12 cellular contexts compared by ENCODE assay signal in the genomic region with DNA sequence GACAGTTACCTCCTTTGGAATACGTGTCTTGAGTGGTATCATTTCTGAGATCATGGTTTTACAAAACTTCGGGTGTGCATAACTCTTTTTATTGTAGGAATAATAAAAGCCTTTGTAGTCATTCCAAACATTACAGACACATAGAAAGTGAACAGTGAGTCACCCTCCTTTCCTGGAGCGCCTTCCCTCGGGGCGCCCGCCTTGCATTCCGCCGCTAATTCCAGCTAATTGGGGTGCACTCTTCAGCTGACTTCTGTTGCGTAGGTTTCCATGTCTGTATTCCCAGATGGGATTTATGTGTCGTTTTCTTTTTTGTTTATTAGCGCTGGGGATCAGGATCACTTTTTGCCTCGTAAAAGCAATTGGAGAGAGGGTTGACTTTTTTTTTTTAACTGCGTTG. TPM values are rescaled to one million over a fixed set of nuclear protein-coding genes. Genes with fewer than 3 reads are reported as not detected.
DNase-seq lines count a peak whose midpoint lies in the region; ATAC-seq, FAIRE-seq and TF ChIP-seq lines count a peak whose summit lies in the region.
"Had no signal": no experiment of that assay in that cellular context is flagged by ENCODE, and none has a peak within 500 bp of the region (broad histone marks: within the 10 kb centered on the region; RNA-seq: fewer than 3 reads in every experiment).

No MANE protein-coding gene starts in this region.

- no peaks in the 10 kb centered on the region for H3K9me3 Mint-ChIP-seq in immature natural killer cell
- H3K9me3 Mint-ChIP-seq in activated CD8-positive, alpha-beta T cell treated with anti-CD3 and anti-CD28 coated beads for 36 hours, result no peaks in the 10 kb centered on the region
- H3K9me3 Mint-ChIP-seq: central memory CD8-positive, alpha-beta T cell; WTC11 had no signal

- peaks cover 46% of the 10 kb centered on the region for H3K4me1 ChIP-seq in A549
- H3K4me1 ChIP-seq in kidney (ENCODE audit: control insufficient read depth in 1 of 2, insufficient read depth in 1 of 2, low read depth in 1 of 2, low read length in 2 of 2), result peaks cover 4 to 20% of the 10 kb centered on the region in 2 donors

- TF ChIP-seq RAD21 in A549 (conservative IDR thresholded peaks at IDR 0.05 in 1 of 2, IDR thresholded peaks at IDR 0.05 in 1 of 2), result no peak

- ATAC-seq in A549, result peak; percentile 17 to 40; a peak in 3 of 6 replicates
- ATAC-seq in activated CD8-positive, alpha-beta T cell treated with anti-CD3 and anti-CD28 coated beads for 36 hours, result no peak
- ATAC-seq: WTC11 had no signal

- TF ChIP-seq EP300 in A549 (IDR thresholded peaks at IDR 0.05), result peak in 1 of 2 experiments; percentile 37; a peak in 1 of 5 replicates

- TF ChIP-seq CTCF in A549 (IDR thresholded peaks at IDR 0.05) (no peak), kidney (IDR thresholded peaks at IDR 0.05; ENCODE audit: borderline replicate concordance, extremely low read depth, insufficient read depth) (no peak)
- no peak for TF ChIP-seq CTCF in activated CD8-positive, alpha-beta T cell treated with anti-CD3 and anti-CD28 coated beads for 36 hours (IDR thresholded peaks at IDR 0.05)

- H3K27ac Mint-ChIP-seq in immature natural killer cell, result no peak overlapping the region
- no peak overlapping the region for H3K27ac Mint-ChIP-seq in activated CD8-positive, alpha-beta T cell treated with anti-CD3 and anti-CD28 coated beads for 36 hours

- intact Hi-C loops in kidney (cut with DNase I), result no loop called here
- intact Hi-C loops in activated CD8-positive, alpha-beta T cell treated with anti-CD3 and anti-CD28 coated beads for 36 hours (cut with micrococcal nuclease), result no loop called here

- 66% methylated on average over 13 of the region's 13 CpGs for WGBS in A549 (ENCODE audit: missing lambda C conversion rate)

- H3K4me3 ChIP-seq in A549, result no peak overlapping the region
- H3K4me3 ChIP-seq in kidney (ENCODE audit: low read length in 2 of 2), result no peak overlapping the region
- H3K4me3 ChIP-seq: lower lobe of right lung, suprapubic skin had no signal

- peak overlapping the region; percentile 36 for H3K4me2 ChIP-seq in A549

- no peaks in the 10 kb centered on the region for H3K9me3 ChIP-seq in A549
- H3K9me3 ChIP-seq in kidney (ENCODE audit: control insufficient read depth in 1 of 2, low read length in 2 of 2), result no peaks in the 10 kb centered on the region
- H3K9me3 ChIP-seq: lower lobe of right lung, suprapubic skin had no signal

- DNase-seq in A549 (ENCODE audit: low read depth in 1 of 2, low spot score in 1 of 2), result no peak
- peak; percentile 71 for DNase-seq in HT-29 (ENCODE audit: low spot score)
- peak; percentile 83 for DNase-seq in astrocyte of the hippocampus (ENCODE audit: low read depth, low spot score)
- DNase-seq in kidney, result peak; percentile 35
- DNase-seq in immature natural killer cell, result no peak
- DNase-seq in NCI-H187 (lab: John Stamatoyannopoulos, UW), result no peak
- no peak for DNase-seq in activated CD4-positive, CD25-positive, alpha-beta regulatory T cell (lab: John Stamatoyannopoulos, UW)
- no peak for DNase-seq in activated CD8-positive, alpha-beta T cell treated with anti-CD3 and anti-CD28 coated beads for 36 hours
- DNase-seq: lower lobe of right lung had no signal

- H3K36me3 Mint-ChIP-seq in immature natural killer cell, result no peaks in the 10 kb centered on the region
- H3K36me3 Mint-ChIP-seq in activated CD8-positive, alpha-beta T cell treated with anti-CD3 and anti-CD28 coated beads for 36 hours (ENCODE audit: low read depth), result no peaks in the 10 kb centered on the region

- peaks cover 0 to 2% of the 10 kb centered on the region in 2 donors for H3K36me3 ChIP-seq in kidney (ENCODE audit: control insufficient read depth in 1 of 2, insufficient read depth in 2 of 2, low read length in 2 of 2)
- H3K36me3 ChIP-seq: lower lobe of right lung, suprapubic skin had no signal

- CTCF ChIA-PET in A549 (lab: Yijun Ruan, JAX), result interaction anchor here (0.7 to 1.5 kb wide), 4 partner anchors 11 to 587 kb away, joined by 3 to 7 read pairs (median 4); no protein-coding TSS in a partner anchor
- CTCF ChIA-PET in activated CD8-positive, alpha-beta T cell treated with anti-CD3 and anti-CD28 coated beads for 36 hours (lab: Charles Lee), result no interaction called here

- TF ChIP-seq POLR2A in A549 (IDR thresholded peaks at IDR 0.05; ENCODE audit: low read length), result no peak

- no peak overlapping the region for H3K9ac ChIP-seq in kidney (ENCODE audit: low read length in 2 of 2)

- POLR2A ChIA-PET in A549 (lab: Yijun Ruan, JAX), result no interaction called here
- POLR2A ChIA-PET in activated CD8-positive, alpha-beta T cell treated with anti-CD3 and anti-CD28 coated beads for 36 hours (lab: Charles Lee), result no interaction called here

- FAIRE-seq in A549 (lab: Jason Lieb, UNC), result no peak
- FAIRE-seq in kidney (lab: Jason Lieb, UNC), result no peak

- H3K4me1 Mint-ChIP-seq in immature natural killer cell, result peaks cover 0 to 5% of the 10 kb centered on the region in 2 donors
- no peaks in the 10 kb centered on the region for H3K4me1 Mint-ChIP-seq in activated CD8-positive, alpha-beta T cell treated with anti-CD3 and anti-CD28 coated beads for 36 hours (ENCODE audit: low read depth)
- H3K4me1 Mint-ChIP-seq: central memory CD8-positive, alpha-beta T cell had no signal

- H3K4me3 Mint-ChIP-seq in immature natural killer cell, result no peak overlapping the region
- no peak overlapping the region for H3K4me3 Mint-ChIP-seq in activated CD8-positive, alpha-beta T cell treated with anti-CD3 and anti-CD28 coated beads for 36 hours
- H3K4me3 Mint-ChIP-seq: central memory CD8-positive, alpha-beta T cell; WTC11 had no signal

- H3K27ac ChIP-seq in A549, result peak overlapping the region; percentile 24 to 70; a peak in 4 of 6 replicates
- no peak overlapping the region for H3K27ac ChIP-seq in kidney (ENCODE audit: low read depth in 2 of 2, low read length in 2 of 2)
- H3K27ac ChIP-seq: lower lobe of right lung, suprapubic skin had no signal

- peaks cover 6 to 11% (median 10%) of the 10 kb centered on the region in 3 donors for H3K27me3 Mint-ChIP-seq in immature natural killer cell (ENCODE audit: low read depth in 3 of 3)
- H3K27me3 Mint-ChIP-seq in activated CD8-positive, alpha-beta T cell treated with anti-CD3 and anti-CD28 coated beads for 36 hours, result peaks cover 12% of the 10 kb centered on the region

TF ChIP-seq in A549, 52 proteins besides CTCF, POLR2A, EP300 and RAD21:
- TF ChIP-seq FOSL2 (IDR thresholded peaks at IDR 0.05), result peak; percentile 27; the same call in 1 of the 2 replicates
- TF ChIP-seq FOSL2 (CRISPR knock-in tag; IDR thresholded peaks at IDR 0.05), result peak; percentile 61; the same call in 1 of the 2 replicates
- TF ChIP-seq JUNB (IDR thresholded peaks at IDR 0.05), result peak; percentile 29; the same call in 1 of the 2 replicates
- no peak for TF ChIP-seq HDAC2 (IDR thresholded peaks at IDR 0.05)
- TF ChIP-seq JUN (IDR thresholded peaks at IDR 0.05), result peak in 1 of 2 experiments; percentile 32; a peak in 1 of 5 replicates
TF ChIP-seq in A549: peak in this region for 3.

RNA-seq across cellular contexts. Expression of gene SH3BP4, which starts 18.6 kb away (rescaled TPM):
- polyA plus RNA-seq in A549 (2011; rRNA removed), result 35.7 and 53.5 TPM in 2 replicates
- polyA plus RNA-seq in A549 (2012; cell fraction: cytosol; rRNA removed), result 15.5 and 20.8 TPM in 2 replicates
- polyA plus RNA-seq in A549 (2012; cell fraction: nucleus; rRNA removed), result 16.4 and 18.5 TPM in 2 replicates
- polyA plus RNA-seq in A549 (2017; fragmentation: RNase III; extraction: RNeasy Plus Mini Kit Qiagen cat#74134 plus additional on column Dnase treatment), result 22.6 to 25.2 TPM (median 23.4 TPM) in 3 replicates
- 62.5 and 67.6 TPM in 2 replicates for polyA minus RNA-seq in A549 (2011; rRNA and poly(A)+ RNA removed)
- 42.9 and 44.5 TPM in 2 replicates for total RNA-seq in HT-29 (2014; rRNA removed; shearing (Covaris generic))
- 52.9 TPM for total RNA-seq in kidney
- 20.0 TPM for polyA plus RNA-seq in kidney (ENCODE audit: insufficient read depth, low read depth, low replicate concordance)
- 1 to 10 TPM in 2 of 3 donors, under 1 TPM in 1; 0.83 to 3.5 (median 2.3) TPM for polyA plus RNA-seq in immature natural killer cell
- total RNA-seq in activated CD8-positive, alpha-beta T cell treated with anti-CD3 and anti-CD28 coated beads for 36 hours, result under 1 TPM; 0.14 to 0.54 TPM

Comparison
In these comparisons a context has a peak if more than half of its experiments do, and no peak if none do; other contexts are left out.
1. DNase-seq: peak in HT-29 (single experiment), astrocyte of the hippocampus (single experiment) and kidney (single experiment); none in A549 (0 of 2), immature natural killer cell (0 of 3), NCI-H187 (0 of 2), activated CD4-positive, CD25-positive, alpha-beta regulatory T cell (0 of 4) and activated CD8-positive, alpha-beta T cell treated with anti-CD3 and anti-CD28 coated beads for 36 hours (single experiment).
2. H3K27ac ChIP-seq: peak in A549 (2 of 2); none in kidney (0 of 2).
3. RNA of gene SH3BP4, which starts 18.6 kb away (total RNA-seq): 52.9 TPM in kidney (single experiment) and 42.9 to 44.5 TPM in HT-29; 0.14 to 0.54 TPM in activated CD8-positive, alpha-beta T cell treated with anti-CD3 and anti-CD28 coated beads for 36 hours; every median in the first group is over 10 times any median in the second.